In the genomic region with DNA sequence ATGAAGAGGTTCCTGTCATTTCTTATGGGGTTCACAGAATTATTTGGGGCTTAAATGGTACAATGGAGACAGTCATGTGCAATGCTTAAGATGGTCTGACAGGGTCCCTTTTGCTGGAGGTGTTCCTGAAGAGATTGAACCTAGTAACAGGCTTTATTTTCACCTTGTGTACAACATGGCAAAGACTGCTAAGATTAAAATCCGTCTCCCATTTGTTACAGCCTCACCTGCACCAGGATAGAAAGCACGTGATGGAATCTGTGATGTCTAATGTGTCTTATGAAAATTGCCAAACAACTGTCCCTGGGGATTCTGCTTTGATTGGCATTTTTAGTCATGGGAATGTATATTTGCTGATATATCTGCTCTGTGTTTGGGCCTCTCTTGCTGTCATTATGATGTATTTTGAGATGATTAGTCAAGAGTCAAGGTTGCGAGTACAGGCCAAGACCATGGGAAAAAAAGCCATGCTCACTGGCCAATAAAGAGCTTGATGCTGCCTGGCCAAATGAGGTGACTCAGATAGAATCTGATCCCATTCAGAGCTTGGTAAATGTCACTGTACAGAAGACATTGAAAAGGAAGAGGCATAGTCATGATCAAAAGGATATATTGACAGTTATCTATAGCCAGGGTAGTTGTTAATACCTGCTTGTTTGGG, we compare ENCODE assay signal across 2 cellular contexts.
TF ChIP-seq lines count a peak whose summit lies in the region.

No MANE protein-coding gene starts in this region.

TF ChIP-seq in SK-N-SH, 30 proteins besides CTCF, POLR2A, EP300 and RAD21 (continued from another document):
- TF ChIP-seq, protein P1, sequence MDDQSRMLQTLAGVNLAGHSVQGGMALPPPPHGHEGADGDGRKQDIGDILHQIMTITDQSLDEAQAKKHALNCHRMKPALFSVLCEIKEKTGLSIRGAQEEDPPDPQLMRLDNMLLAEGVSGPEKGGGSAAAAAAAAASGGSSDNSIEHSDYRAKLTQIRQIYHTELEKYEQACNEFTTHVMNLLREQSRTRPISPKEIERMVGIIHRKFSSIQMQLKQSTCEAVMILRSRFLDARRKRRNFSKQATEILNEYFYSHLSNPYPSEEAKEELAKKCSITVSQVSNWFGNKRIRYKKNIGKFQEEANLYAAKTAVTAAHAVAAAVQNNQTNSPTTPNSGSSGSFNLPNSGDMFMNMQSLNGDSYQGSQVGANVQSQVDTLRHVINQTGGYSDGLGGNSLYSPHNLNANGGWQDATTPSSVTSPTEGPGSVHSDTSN (IDR thresholded peaks at IDR 0.05), result 0 out of 2 replicates have a peak, but pooled peaks have one; percentile 34
- no peak for TF ChIP-seq NFIC (IDR thresholded peaks at IDR 0.05; ENCODE audit: borderline replicate concordance)

TF ChIP-seq in SK-N-SH treated with all-trans-retinoic acid at 6 μM for 48 hours, 23 proteins besides CTCF, POLR2A, EP300 and RAD21 (continued from another document):
- TF ChIP-seq, protein P2, sequence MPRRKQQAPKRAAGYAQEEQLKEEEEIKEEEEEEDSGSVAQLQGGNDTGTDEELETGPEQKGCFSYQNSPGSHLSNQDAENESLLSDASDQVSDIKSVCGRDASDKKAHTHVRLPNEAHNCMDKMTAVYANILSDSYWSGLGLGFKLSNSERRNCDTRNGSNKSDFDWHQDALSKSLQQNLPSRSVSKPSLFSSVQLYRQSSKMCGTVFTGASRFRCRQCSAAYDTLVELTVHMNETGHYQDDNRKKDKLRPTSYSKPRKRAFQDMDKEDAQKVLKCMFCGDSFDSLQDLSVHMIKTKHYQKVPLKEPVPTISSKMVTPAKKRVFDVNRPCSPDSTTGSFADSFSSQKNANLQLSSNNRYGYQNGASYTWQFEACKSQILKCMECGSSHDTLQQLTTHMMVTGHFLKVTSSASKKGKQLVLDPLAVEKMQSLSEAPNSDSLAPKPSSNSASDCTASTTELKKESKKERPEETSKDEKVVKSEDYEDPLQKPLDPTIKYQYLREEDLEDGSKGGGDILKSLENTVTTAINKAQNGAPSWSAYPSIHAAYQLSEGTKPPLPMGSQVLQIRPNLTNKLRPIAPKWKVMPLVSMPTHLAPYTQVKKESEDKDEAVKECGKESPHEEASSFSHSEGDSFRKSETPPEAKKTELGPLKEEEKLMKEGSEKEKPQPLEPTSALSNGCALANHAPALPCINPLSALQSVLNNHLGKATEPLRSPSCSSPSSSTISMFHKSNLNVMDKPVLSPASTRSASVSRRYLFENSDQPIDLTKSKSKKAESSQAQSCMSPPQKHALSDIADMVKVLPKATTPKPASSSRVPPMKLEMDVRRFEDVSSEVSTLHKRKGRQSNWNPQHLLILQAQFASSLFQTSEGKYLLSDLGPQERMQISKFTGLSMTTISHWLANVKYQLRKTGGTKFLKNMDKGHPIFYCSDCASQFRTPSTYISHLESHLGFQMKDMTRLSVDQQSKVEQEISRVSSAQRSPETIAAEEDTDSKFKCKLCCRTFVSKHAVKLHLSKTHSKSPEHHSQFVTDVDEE (CRISPR knock-in tag; IDR thresholded peaks at IDR 0.05), result no peak
- TF ChIP-seq GLIS3 (CRISPR knock-in tag; IDR thresholded peaks at IDR 0.05) (no peak), ESRRG (CRISPR knock-in tag; IDR thresholded peaks at IDR 0.05) (no peak), ZNF565 (CRISPR knock-in tag; conservative IDR thresholded peaks at IDR 0.05; ENCODE audit: low read depth) (no peak), ZNF70 (CRISPR knock-in tag; IDR thresholded peaks at IDR 0.05) (no peak), TOX (CRISPR knock-in tag; IDR thresholded peaks at IDR 0.05; ENCODE audit: borderline replicate concordance) (no peak), ZFP3 (CRISPR knock-in tag; IDR thresholded peaks at IDR 0.05) (no peak)
- TF ChIP-seq, protein P3, sequence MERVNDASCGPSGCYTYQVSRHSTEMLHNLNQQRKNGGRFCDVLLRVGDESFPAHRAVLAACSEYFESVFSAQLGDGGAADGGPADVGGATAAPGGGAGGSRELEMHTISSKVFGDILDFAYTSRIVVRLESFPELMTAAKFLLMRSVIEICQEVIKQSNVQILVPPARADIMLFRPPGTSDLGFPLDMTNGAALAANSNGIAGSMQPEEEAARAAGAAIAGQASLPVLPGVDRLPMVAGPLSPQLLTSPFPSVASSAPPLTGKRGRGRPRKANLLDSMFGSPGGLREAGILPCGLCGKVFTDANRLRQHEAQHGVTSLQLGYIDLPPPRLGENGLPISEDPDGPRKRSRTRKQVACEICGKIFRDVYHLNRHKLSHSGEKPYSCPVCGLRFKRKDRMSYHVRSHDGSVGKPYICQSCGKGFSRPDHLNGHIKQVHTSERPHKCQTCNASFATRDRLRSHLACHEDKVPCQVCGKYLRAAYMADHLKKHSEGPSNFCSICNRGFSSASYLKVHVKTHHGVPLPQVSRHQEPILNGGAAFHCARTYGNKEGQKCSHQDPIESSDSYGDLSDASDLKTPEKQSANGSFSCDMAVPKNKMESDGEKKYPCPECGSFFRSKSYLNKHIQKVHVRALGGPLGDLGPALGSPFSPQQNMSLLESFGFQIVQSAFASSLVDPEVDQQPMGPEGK (CRISPR knock-in tag; IDR thresholded peaks at IDR 0.05; ENCODE audit: borderline replicate concordance), result no peak
